Comparison of ENCODE assay signal across 1 cellular context in the genomic region with DNA sequence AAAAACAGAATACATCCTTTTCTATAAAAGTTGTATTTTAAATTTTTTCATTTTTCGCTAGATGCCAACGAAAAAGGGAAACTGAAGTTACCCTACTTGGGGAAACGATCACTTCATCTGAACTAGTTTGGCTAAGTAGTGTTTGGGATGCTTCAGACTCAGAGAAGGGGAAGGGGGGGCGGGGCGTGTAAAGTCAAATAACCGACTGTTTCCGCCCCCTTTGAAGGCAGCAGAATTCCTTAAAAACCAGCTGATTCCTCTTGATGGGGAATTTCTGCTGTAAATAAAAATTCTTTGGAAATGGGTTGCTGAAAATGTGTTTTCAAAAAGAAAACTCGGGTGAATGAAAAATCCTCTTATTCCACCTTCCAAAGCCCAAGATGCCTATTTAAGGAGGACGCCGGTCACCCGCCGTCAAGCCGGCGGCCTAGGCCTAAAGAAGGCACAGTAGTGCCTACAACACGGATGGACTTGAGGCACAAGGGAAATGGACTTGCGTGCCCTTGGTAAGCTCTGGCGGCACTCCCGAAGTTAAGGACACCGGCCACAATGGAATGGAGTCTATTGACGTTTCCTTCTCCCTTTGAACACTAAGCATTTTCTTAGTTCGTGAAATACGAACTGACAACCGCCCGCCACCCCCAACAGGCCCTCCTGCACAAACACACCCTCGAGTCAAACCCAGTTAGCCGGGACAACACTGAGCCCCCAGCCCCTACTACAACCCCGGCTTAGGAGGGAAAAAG.
TF ChIP-seq lines count a peak whose summit lies in the region.

No MANE protein-coding gene starts in this region.

TF ChIP-seq in IMR-90, 13 proteins besides CTCF, POLR2A, EP300 and RAD21 (continued from another document):
- no peak for TF ChIP-seq MAFK (IDR thresholded peaks at IDR 0.05; ENCODE audit: low read depth, low read length)
